ENCODE assay signal across 8 cellular contexts in the genomic region with DNA sequence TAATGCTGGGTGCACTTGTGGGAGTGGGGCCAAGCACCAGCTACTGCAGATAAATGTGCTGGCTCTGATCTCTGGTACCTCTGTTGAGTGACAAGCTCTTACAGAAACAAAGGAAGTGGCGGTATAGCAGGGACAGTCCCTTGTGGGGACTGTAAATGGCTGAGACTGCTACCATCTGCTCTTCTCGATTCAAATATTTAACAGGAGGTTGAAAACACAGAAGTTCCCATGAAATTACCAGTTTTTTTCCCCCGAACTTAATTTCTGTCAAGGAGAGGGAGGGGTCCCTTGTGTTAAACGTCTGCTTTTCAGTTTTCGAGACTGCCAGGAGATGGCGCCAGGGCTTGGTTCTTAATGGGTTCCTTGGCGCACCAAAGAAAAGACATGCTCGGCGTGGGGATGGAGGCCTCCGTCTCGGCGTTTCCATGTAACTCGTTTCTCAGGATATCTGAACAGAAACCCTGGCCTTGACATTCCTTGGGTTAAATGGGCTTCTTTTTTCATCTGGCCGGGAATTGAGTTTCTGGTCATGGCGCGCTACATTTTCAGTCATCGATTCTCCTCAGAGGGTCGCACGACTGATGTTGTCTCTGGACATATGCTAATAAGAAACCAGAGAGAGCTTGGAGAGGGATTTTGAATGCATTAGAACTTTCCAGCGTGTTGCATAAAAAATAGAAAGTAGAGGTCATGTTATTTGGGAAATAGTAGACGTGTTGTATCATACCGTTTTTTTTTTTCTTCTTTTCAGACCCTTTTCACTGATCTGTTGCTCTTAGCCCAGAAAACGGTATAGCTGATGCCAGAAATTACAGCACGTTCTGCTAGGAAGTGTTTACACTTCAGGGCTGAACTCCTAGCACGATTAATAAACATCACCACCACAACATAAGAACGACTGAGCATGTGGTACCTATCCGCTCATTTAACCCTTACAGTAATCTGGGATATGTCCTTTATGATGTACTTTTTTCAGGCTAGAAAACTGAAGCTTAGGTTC.
DNase-seq lines count a peak whose midpoint lies in the region; ATAC-seq and TF ChIP-seq lines count a peak whose summit lies in the region.

No MANE protein-coding gene starts in this region.

- H3K9ac ChIP-seq in SU-DHL-6 (ENCODE audit: low read length), result no peak overlapping the region
- H3K9ac ChIP-seq in skeletal muscle tissue (ENCODE audit: low read depth in 1 of 3, low read length in 3 of 3), result peak overlapping the region in 2 of 3 donors; percentile 13 to 51

- H3K4me3 ChIP-seq in SU-DHL-6 (ENCODE audit: insufficient read depth, low read length, poor library complexity, severe bottlenecking), result no peak overlapping the region
- H3K4me3 ChIP-seq in skeletal muscle tissue (ENCODE audit: low read length in 3 of 3), result peak overlapping the region; percentile 35 to 70 (median 41)

- TF ChIP-seq CTCF in SU-DHL-6 (IDR thresholded peaks at IDR 0.05; ENCODE audit: insufficient read depth, low read length, poor library complexity, severe bottlenecking) (peak; percentile 56), MCF 10A (IDR thresholded peaks at IDR 0.05; ENCODE audit: unreplicated experiment) (peak; percentile 66)

- H3K4me1 ChIP-seq in skeletal muscle tissue (ENCODE audit: control insufficient read depth in 3 of 3, insufficient read depth in 3 of 3, low read length in 3 of 3), result peaks cover 0 to 3% (median 0%) of the 10 kb centered on the region in 3 donors

- H3F3A ChIP-seq in SU-DHL-6 (ENCODE audit: insufficient read depth), result no peaks in the 10 kb centered on the region

- H3K9me2 ChIP-seq in SU-DHL-6 (replicated peaks; ENCODE audit: insufficient read depth, low read length), result no peaks in the 10 kb centered on the region

- H3K27me3 ChIP-seq in SU-DHL-6 (ENCODE audit: low read length) (no peaks in the 10 kb centered on the region), skeletal muscle tissue (ENCODE audit: control insufficient read depth in 3 of 3, insufficient read depth in 3 of 3, low read length in 3 of 3) (no peaks in the 10 kb centered on the region)

- no peak overlapping the region for H3K27ac Mint-ChIP-seq in MCF 10A (ENCODE audit: low read depth, unreplicated experiment)

- no peaks in the 10 kb centered on the region for H4K20me1 ChIP-seq in SU-DHL-6 (ENCODE audit: low read depth, low read length)

- no TSS peak for BruUV-seq in MCF 10A (replicated peaks; lab: Mats Ljungman, UMichigan)

- H3K4me2 ChIP-seq in SU-DHL-6 (ENCODE audit: low read depth, low read length, poor library complexity, severe bottlenecking), result no peak overlapping the region

- intact Hi-C loops in MCF 10A (cut with micrococcal nuclease), result loop anchor here (1.0 to 5.0 kb wide), 6 partner anchors 140 to 754 kb away; a partner anchor contains a TSS

- H3K9me3 ChIP-seq in SU-DHL-6 (ENCODE audit: insufficient read depth, low read length) (no peaks in the 10 kb centered on the region), skeletal muscle tissue (ENCODE audit: control insufficient read depth in 3 of 3, low read length in 3 of 3) (no peaks in the 10 kb centered on the region)

- peaks cover 7% of the 10 kb centered on the region for H3K27me3 Mint-ChIP-seq in MCF 10A (ENCODE audit: insufficient read depth, unreplicated experiment)

- H3K4me3 Mint-ChIP-seq in MCF 10A (ENCODE audit: unreplicated experiment), result no peak overlapping the region

- H3K27ac ChIP-seq in SU-DHL-6 (ENCODE audit: low read depth, low read length), result no peak overlapping the region
- H3K27ac ChIP-seq in skeletal muscle tissue (ENCODE audit: low read depth, low read length), result peak overlapping the region; percentile 16

- peaks cover 6% of the 10 kb centered on the region for H3K36me3 Mint-ChIP-seq in MCF 10A (ENCODE audit: insufficient read depth, unreplicated experiment)

- no peaks in the 10 kb centered on the region for H3K36me3 ChIP-seq in SU-DHL-6 (ENCODE audit: low read length)
- H3K36me3 ChIP-seq in skeletal muscle tissue (ENCODE audit: control insufficient read depth in 3 of 3, insufficient read depth in 3 of 3, low read length in 3 of 3), result no peaks in the 10 kb centered on the region

- peak; percentile 76 for DNase-seq in A172 (ENCODE audit: low spot score)
- peak; percentile 55 for DNase-seq in NCI-H1105 (lab: John Stamatoyannopoulos, UW)
- DNase-seq in MCF 10A (ENCODE audit: unreplicated experiment), result peak; percentile 75
- DNase-seq in inferior parietal cortex (ENCODE audit: extremely low spot score), result peak; percentile 94

- CTCF ChIA-PET in MCF 10A (lab: Yijun Ruan, JAX), result interaction anchor here (0.5 to 3.1 kb wide), 32 partner anchors 17 to 1058 kb away, joined by 3 to 26 read pairs (median 3); no protein-coding TSS in a partner anchor

- POLR2A ChIA-PET in MCF 10A (lab: Yijun Ruan, JAX), result interaction anchor here (1.0 to 1.2 kb wide), 2 partner anchors 139 to 525 kb away, joined by 4 read pairs; no protein-coding TSS in a partner anchor

- H3K79me2 ChIP-seq in SU-DHL-6 (ENCODE audit: insufficient read depth, low read length), result no peaks in the 10 kb centered on the region

- peaks cover 13% of the 10 kb centered on the region for H3K4me1 Mint-ChIP-seq in MCF 10A (ENCODE audit: insufficient read depth, unreplicated experiment)

- ATAC-seq in GM18498 (IDR thresholded peaks at IDR 0.05; ENCODE audit: unreplicated experiment), result peak; percentile 97
- ATAC-seq in HG02840 (IDR thresholded peaks at IDR 0.05; ENCODE audit: low FRiP score, unreplicated experiment), result peak; percentile 97

- no peak overlapping the region for H2AFZ ChIP-seq in SU-DHL-6 (ENCODE audit: low read depth, low read length, severe bottlenecking)

- H3K9me3 Mint-ChIP-seq in MCF 10A (ENCODE audit: unreplicated experiment), result no peaks in the 10 kb centered on the region
